In genomic region chr2:119106301-119106897, GRCh38 we compare ENCODE assay signal across 10 cellular contexts. TPM values are rescaled to one million over a fixed set of nuclear protein-coding genes. Genes with fewer than 3 reads are reported as not detected.
DNase-seq lines count a peak whose midpoint lies in the region; ATAC-seq and TF ChIP-seq lines count a peak whose summit lies in the region.
"Had no signal": no experiment of that assay in that cellular context is flagged by ENCODE, and none has a peak within 500 bp of the region (broad histone marks: within the 10 kb centered on the region; RNA-seq: fewer than 3 reads in every experiment).

No MANE protein-coding gene starts in this region.

- no peak for TF ChIP-seq POLR2A in lower leg skin (IDR thresholded peaks at IDR 0.05)

- 35% methylated on average over 5 of the region's 5 CpGs for WGBS in lower leg skin, 2 donors

- H3K4me3 ChIP-seq in brain microvascular endothelial cell (ENCODE audit: low read depth, low read length) (no peak overlapping the region), lower leg skin (ENCODE audit: low read depth, poor library complexity, severe bottlenecking) (no peak overlapping the region)

- in situ Hi-C loops in brain microvascular endothelial cell (cut with HindIII; ENCODE audit: low pct_ligation_motif_present, low sequenced_read_pairs) = no loop called here

- peak; percentile 35 for DNase-seq in ELF-1 (ENCODE audit: low read depth, low spot score)
- peak; percentile 44 for DNase-seq in NCI-H460 (ENCODE audit: extremely low read depth, low read depth)
- peak; percentile 19 for DNase-seq in brain microvascular endothelial cell
- peak; percentile 79 for DNase-seq in neural crest cell (ENCODE audit: low read depth, low spot score)
- DNase-seq in NCI-H526 treated with DMSO at 0.1 percent for 48 hours (lab: John Stamatoyannopoulos, UW) = no peak
- no peak for DNase-seq in lower leg skin (ENCODE audit: low spot score in 2 of 2)
- DNase-seq: SHP77 treated with DMSO at 0.1 percent for 48 hours had no signal

- intact Hi-C loops in lower leg skin (cut with DNase I; ENCODE audit: low total_unique reads) = no loop called here

- peaks cover 75% of the 10 kb centered on the region for H3K27me3 Mint-ChIP-seq in neural crest cell (ENCODE audit: low read depth)

- H3K4me1 Mint-ChIP-seq in neural crest cell = no peaks in the 10 kb centered on the region

- H3K4me3 Mint-ChIP-seq in neural crest cell = no peak overlapping the region

- H3K36me3 Mint-ChIP-seq in neural crest cell (ENCODE audit: low read depth) = no peaks in the 10 kb centered on the region

- ATAC-seq in HG03342 (IDR thresholded peaks at IDR 0.05; ENCODE audit: unreplicated experiment) (no peak), HG02840 (IDR thresholded peaks at IDR 0.05; ENCODE audit: low FRiP score, unreplicated experiment) (no peak)

- H3K27ac Mint-ChIP-seq in neural crest cell (ENCODE audit: unreplicated experiment) = no peak overlapping the region

- H3K27ac ChIP-seq in brain microvascular endothelial cell = no peak overlapping the region
- H3K27ac ChIP-seq: epithelial cell of prostate had no signal

- TF ChIP-seq CTCF in brain microvascular endothelial cell (IDR thresholded peaks at IDR 0.05; ENCODE audit: low read depth, low read length, missing control alignments) (no peak), neural crest cell (conservative IDR thresholded peaks at IDR 0.05) (no peak), lower leg skin (IDR thresholded peaks at IDR 0.05) (no peak)

- peaks cover under 1% of the 10 kb centered on the region for H3K9me3 Mint-ChIP-seq in neural crest cell

- no peaks in the 10 kb centered on the region for H3K27me3 ChIP-seq in brain microvascular endothelial cell (replicated peaks)

- no peaks in the 10 kb centered on the region for H3K36me3 ChIP-seq in brain microvascular endothelial cell (replicated peaks)

RNA-seq across cellular contexts. Expression of gene C1QL2, which starts 52.2 kb away (rescaled TPM):
- total RNA-seq in NCI-H460 (2014; rRNA removed; shearing (Covaris generic)) = not detected in 2 replicates
- not detected in 2 replicates for polyA plus RNA-seq in NCI-H460 (2014; cell fraction: nucleus; rRNA removed)
- total RNA-seq in neural crest cell (0.14 TPM in 1 of 2 replicates, not detected in the other), lower leg skin (under 1 TPM in 2 of 4 donors, not detected in 2; 0.22 to 0.65 TPM)

Comparison
In these comparisons a context has a peak if more than half of its experiments do, and no peak if none do; other contexts are left out.
1. DNase-seq: peak in ELF-1 (single experiment), NCI-H460 (single experiment), brain microvascular endothelial cell (single experiment) and neural crest cell (single experiment); none in NCI-H526 treated with DMSO at 0.1 percent for 48 hours (single experiment) and lower leg skin (0 of 2).